ENCODE assay signal across 1 cellular context in genomic region chr18:3481696-3482210, GRCh38.
TF ChIP-seq lines count a peak whose summit lies in the region.

No MANE protein-coding gene starts in this region.

TF ChIP-seq in GM12878, 131 proteins besides CTCF, POLR2A, EP300 and RAD21 (continued from another document):
- no peak for TF ChIP-seq IRF5 (IDR thresholded peaks at IDR 0.05; ENCODE audit: borderline replicate concordance)
- peak; percentile 33; the same call in 1 of the 2 replicates for TF ChIP-seq SMC3 (IDR thresholded peaks at IDR 0.05; ENCODE audit: borderline replicate concordance, low read length)
